4 cellular contexts compared by ENCODE assay signal in the genomic region with DNA sequence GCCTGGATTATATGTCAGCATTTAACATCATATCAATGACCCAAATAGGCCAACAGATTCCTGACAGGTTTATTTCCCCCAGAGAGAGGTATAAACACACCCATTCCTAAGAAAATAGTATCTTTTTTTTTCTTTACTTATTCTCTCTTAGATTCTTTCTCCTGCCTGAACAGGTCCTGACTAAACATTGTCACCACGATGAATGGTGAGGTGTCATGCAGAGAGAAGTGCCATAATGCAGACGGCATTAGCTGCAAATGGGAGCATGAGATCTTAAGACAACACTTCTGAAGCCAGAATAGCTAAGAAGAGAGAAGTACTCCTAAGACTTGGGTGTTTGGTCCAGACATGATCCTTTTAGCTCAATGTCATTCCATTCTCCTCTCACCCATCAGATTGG.
"Had no signal": no experiment of that assay in that cellular context is flagged by ENCODE, and none has a peak within 500 bp of the region (broad histone marks: within the 10 kb centered on the region; RNA-seq: fewer than 3 reads in every experiment).

No MANE protein-coding gene starts in this region.

- H3K4me3 ChIP-seq: K562 had no signal

- DNase-seq: IMR-90, KBM-7 had no signal

- H3K27ac ChIP-seq: HL-60 had no signal
